ENCODE assay signal across 10 cellular contexts in genomic region chr14:93788307-93788556, GRCh38. TPM values are rescaled to one million over a fixed set of nuclear protein-coding genes. Genes with fewer than 3 reads are reported as not detected.
DNase-seq lines count a peak whose midpoint lies in the region; ATAC-seq, FAIRE-seq and TF ChIP-seq lines count a peak whose summit lies in the region.
"Had no signal": no experiment of that assay in that cellular context is flagged by ENCODE, and none has a peak within 500 bp of the region (broad histone marks: within the 10 kb centered on the region; RNA-seq: fewer than 3 reads in every experiment).

TSS of gene PRIMA1 (minus strand) at chr14:93788485. CDS start at chr14:93787718, 767 bp downstream.

- no peaks in the 10 kb centered on the region for H3K79me1 ChIP-seq in H9 (ENCODE audit: insufficient read depth, low read depth, low read length, poor library complexity, severe bottlenecking)

- H3K27ac ChIP-seq in H9 (ENCODE audit: insufficient read length, low read depth, low read length) (no peak within 1 kb of the TSS), right lobe of liver (no peak within 1 kb of the TSS), spleen (no peak within 1 kb of the TSS)

- no peak within 1 kb of the TSS for H3K27ac Mint-ChIP-seq in H9

- no peak within 1 kb of the TSS for H3K56ac ChIP-seq in H9 (ENCODE audit: insufficient read length, low read depth, low read length)

- H3K27me3 ChIP-seq in H9 (ENCODE audit: insufficient read depth, low read length) (peaks cover 8% of the 10 kb centered on the region), bronchial epithelial cell (ENCODE audit: control insufficient read depth, insufficient read depth, low read length) (peaks cover 9% of the 10 kb centered on the region), right lobe of liver (no peaks in the 10 kb centered on the region), spleen (replicated peaks in 1 of 7) (peaks cover 3 to 89% (median 37%) of the 10 kb centered on the region in 7 donors)

- no peak within 1 kb of the TSS for H2BK20ac ChIP-seq in H9 (ENCODE audit: low read depth, low read length, poor library complexity, severe bottlenecking)

- H4K8ac ChIP-seq in H9 (replicated peaks; ENCODE audit: insufficient read length, low read depth, low read length), result no peak within 1 kb of the TSS

- peaks cover 3% of the 10 kb centered on the region; the same call in 1 of the 2 replicates for H3K4me1 ChIP-seq in H9 (ENCODE audit: insufficient read depth, low read length)
- H3K4me1 ChIP-seq in right lobe of liver, result peaks cover 0 to 11% (median 0%) of the 10 kb centered on the region in 4 donors
- H3K4me1 ChIP-seq in spleen, result peaks cover 0 to 15% (median 8%) of the 10 kb centered on the region in 6 donors

- H2BK5ac ChIP-seq in H9 (ENCODE audit: insufficient read length, low read length), result no peak within 1 kb of the TSS

- H2BK15ac ChIP-seq in H9 (ENCODE audit: low read depth, low read length), result no peak within 1 kb of the TSS

- H4K91ac ChIP-seq in H9 (ENCODE audit: insufficient read length, low read depth, low read length), result no peak within 1 kb of the TSS

- peak within 1 kb of the TSS; percentile 70 to 97 for H3K4me3 Mint-ChIP-seq in H9

- no peak within 1 kb of the TSS for H2BK120ac ChIP-seq in H9 (ENCODE audit: low read depth, low read length, poor library complexity, severe bottlenecking)

- FAIRE-seq in bronchial epithelial cell (lab: Jason Lieb, UNC), result no peak
- FAIRE-seq: urothelium cell line had no signal

- no peak within 1 kb of the TSS for H2BK12ac ChIP-seq in H9 (ENCODE audit: insufficient read length, low read depth, low read length)

- peaks cover 57% of the 10 kb centered on the region for H3K27me3 Mint-ChIP-seq in H9 (ENCODE audit: low read depth)

- H3K14ac ChIP-seq in H9 (ENCODE audit: insufficient read depth, low read length), result peak within 1 kb of the TSS; percentile 75

- no peak within 1 kb of the TSS for H3K4ac ChIP-seq in H9 (ENCODE audit: low read depth, low read length)

- H3K79me2 ChIP-seq in H9 (ENCODE audit: insufficient read depth, low read length), result no peaks in the 10 kb centered on the region

- no peak within 1 kb of the TSS for H2AFZ ChIP-seq in H9 (ENCODE audit: low read length)

- peaks cover 21 to 24% of the 10 kb centered on the region in 2 experiments for H3K4me1 Mint-ChIP-seq in H9

- H3K4me2 ChIP-seq in H9 (ENCODE audit: insufficient read depth, insufficient read length, low read length), result peak within 1 kb of the TSS; percentile 61

- H3T11ph ChIP-seq in H9 (ENCODE audit: low read length), result no peak within 1 kb of the TSS

- H4K20me1 ChIP-seq in H9 (ENCODE audit: control insufficient read depth, insufficient read depth, insufficient read length), result no peaks in the 10 kb centered on the region

- H3K23ac ChIP-seq in H9 (ENCODE audit: insufficient read length, low read depth, low read length), result no peak within 1 kb of the TSS

- H3K9me3 ChIP-seq in H9 (ENCODE audit: control insufficient read depth, low read depth, low read length) (no peaks in the 10 kb centered on the region), right lobe of liver (no peaks in the 10 kb centered on the region), spleen (no peaks in the 10 kb centered on the region)

- H3K23me2 ChIP-seq in H9 (ENCODE audit: insufficient read length, low read depth, low read length, poor library complexity, severe bottlenecking), result peaks cover 9% of the 10 kb centered on the region

- H3K36me3 ChIP-seq in bronchial epithelial cell (ENCODE audit: control insufficient read depth, insufficient read depth, low read length) (no peaks in the 10 kb centered on the region), right lobe of liver (no peaks in the 10 kb centered on the region), spleen (no peaks in the 10 kb centered on the region)

- no peak within 1 kb of the TSS for H2AK5ac ChIP-seq in H9 (ENCODE audit: insufficient read length, low read length)

- intact Hi-C loops in right lobe of liver (cut with DNase I) (no loop called here), spleen (cut with DNase I; ENCODE audit: low total_unique reads) (no loop called here)

- no peaks in the 10 kb centered on the region; a peak in 1 of 7 replicates for H3K36me3 Mint-ChIP-seq in H9 (ENCODE audit: insufficient read depth in 1 of 3, low read depth in 3 of 3)

- no peak for DNase-seq in H9
- no peak for DNase-seq in bronchial epithelial cell (ENCODE audit: low read depth)
- no peak for DNase-seq in right lobe of liver
- DNase-seq in spleen, result no peak
- no peak for DNase-seq in stimulated activated CD4-positive, alpha-beta T cell treated with anti-CD3 and anti-CD28 coated beads, Interleukin-4, amount 100 ng/mL, for 1 hour
- no peak for DNase-seq in activated CD4-positive, alpha-beta T cell treated with anti-CD3 and anti-CD28 coated beads, Interleukin-2, amount 50 U/mL, for 1 hour
- no peak for DNase-seq in HK-2 (ENCODE audit: unreplicated experiment)
- DNase-seq: SHP77 treated with DMSO at 0.1 percent for 48 hours had no signal

- H3K9me3 Mint-ChIP-seq in H9, result peaks cover 0 to 10% of the 10 kb centered on the region in 2 experiments; a peak in 4 of 5 replicates

- ATAC-seq in right lobe of liver (no peak), HG03520 (IDR thresholded peaks at IDR 0.05; ENCODE audit: unreplicated experiment) (no peak)

- TF ChIP-seq CTCF in H9 (conservative IDR thresholded peaks at IDR 0.05), result no peak
- TF ChIP-seq CTCF in bronchial epithelial cell (IDR thresholded peaks at IDR 0.05; ENCODE audit: insufficient read depth, low read length, severe bottlenecking), result no peak
- no peak for TF ChIP-seq CTCF in right lobe of liver (IDR thresholded peaks at IDR 0.05)
- TF ChIP-seq CTCF in spleen (IDR thresholded peaks at IDR 0.05 in 8 of 11, conservative IDR thresholded peaks at IDR 0.05 in 3 of 11), result no peak

- peak within 1 kb of the TSS; percentile 22 for H3K18ac ChIP-seq in H9 (ENCODE audit: insufficient read length, low read depth, low read length)

- TF ChIP-seq POLR2A in right lobe of liver (IDR thresholded peaks at IDR 0.05), result no peak
- no peak for TF ChIP-seq POLR2A in spleen (IDR thresholded peaks at IDR 0.05)

- no CpG with 5 or more reads among the region's 23 CpGs for WGBS in H9 (ENCODE audit: extremely low coverage, insufficient read length, low lambda C conversion rate)
- WGBS in right lobe of liver (ENCODE audit: insufficient coverage, low coverage, low lambda C conversion rate, missing lambda C conversion rate), result 0% methylated on average over 4 of the region's 23 CpGs
- 2 to 5% (median 5%) methylated on average over 15 to 23 of the region's 23 CpGs for WGBS in spleen, 5 donors

- H4K5ac ChIP-seq in H9 (ENCODE audit: insufficient read length, low read depth, low read length), result no peak within 1 kb of the TSS

- H3K9ac ChIP-seq in H9 (ENCODE audit: extremely low read depth, insufficient read length, low read length), result no peak within 1 kb of the TSS

- H3K4me3 ChIP-seq in bronchial epithelial cell (ENCODE audit: low read depth, low read length), result peak within 1 kb of the TSS; percentile 17
- peak within 1 kb of the TSS in 2 of 3 donors; percentile 16 to 31 for H3K4me3 ChIP-seq in right lobe of liver
- H3K4me3 ChIP-seq in spleen, result peak within 1 kb of the TSS in 5 of 8 donors; percentile 12 to 47 (median 20)

RNA-seq across cellular contexts. Expression of gene PRIMA1, which starts in this region (rescaled TPM):
- total RNA-seq in H9 (2021) (1.7 and 2.3 TPM in 2 replicates), bronchial epithelial cell (not detected in 2 replicates), right lobe of liver (under 1 TPM in 4 of 6 experiments, not detected in 2; 0.31 to 0.95 (median 0.43) TPM), spleen (under 1 TPM in 3 of 7 donors, not detected in 4; 0.13 to 0.52 (median 0.22) TPM)
- polyA plus RNA-seq in spleen, result 1 to 10 TPM in 1 of 3 donors, under 1 TPM in 2; 0.09 to 2.0 (median 0.24) TPM
